8 cellular contexts compared by ENCODE assay signal in genomic region chr12:2783936-2784600, GRCh38. TPM values are rescaled to one million over a fixed set of nuclear protein-coding genes. Genes with fewer than 3 reads are reported as not detected.
DNase-seq lines count a peak whose midpoint lies in the region; ATAC-seq, FAIRE-seq and TF ChIP-seq lines count a peak whose summit lies in the region.

No MANE protein-coding gene starts in this region.

- DNase-seq in ELR (ENCODE audit: low read depth) (peak; percentile 58), MM.1S (peak; percentile 36), T-helper 17 cell (peak; percentile 18 to 29 (median 24)), GM12878 (ENCODE audit: low read depth, low spot score) (no peak), hepatocyte (ENCODE audit: low spot score) (peak; percentile 77), retinal pigment epithelial cell (ENCODE audit: low read depth) (no peak), MV-4-11 (lab: John Stamatoyannopoulos, UW) (no peak)

- TF ChIP-seq POLR2A in GM12878 (IDR thresholded peaks at IDR 0.05; ENCODE audit: low read depth, low read length), result no peak

- H3K4me3 Mint-ChIP-seq in T-helper 17 cell, result peak overlapping the region; percentile 86

- H3K27me3 Mint-ChIP-seq in T-helper 17 cell, result peaks cover 40% of the 10 kb centered on the region

- H3K9ac ChIP-seq in MM.1S (ENCODE audit: low read length), result no peak overlapping the region; the same call in 1 of the 2 replicates
- H3K9ac ChIP-seq in GM12878 (ENCODE audit: control insufficient read depth, insufficient read depth, low read length), result no peak overlapping the region

- TF ChIP-seq CTCF in MM.1S (IDR thresholded peaks at IDR 0.05; ENCODE audit: low read length) (peak; percentile 92), GM12878 (IDR thresholded peaks at IDR 0.05 in 2 of 3, conservative IDR thresholded peaks at IDR 0.05 in 1 of 3; ENCODE audit: control insufficient read depth in 2 of 3, extremely low read depth in 1 of 3, insufficient read depth in 1 of 3, low read depth in 3 of 3, low read length in 3 of 3) (peak; percentile 80 to 92 (median 92)), hepatocyte (IDR thresholded peaks at IDR 0.05; ENCODE audit: poor library complexity) (peak; percentile 86), retinal pigment epithelial cell (conservative IDR thresholded peaks at IDR 0.05; ENCODE audit: low read depth, low read length) (peak; percentile 96)

- ATAC-seq in T-helper 17 cell (peak; percentile 84), GM12878 (peak; percentile 96), HG02678 (IDR thresholded peaks at IDR 0.05; ENCODE audit: unreplicated experiment) (no peak)

- H4K20me1 ChIP-seq in MM.1S (ENCODE audit: insufficient read depth, low read length) (no peaks in the 10 kb centered on the region), GM12878 (ENCODE audit: control insufficient read depth, insufficient read depth) (no peaks in the 10 kb centered on the region), hepatocyte (ENCODE audit: insufficient read depth, poor library complexity, severe bottlenecking) (no peaks in the 10 kb centered on the region)

- no peaks in the 10 kb centered on the region for H3K9me3 ChIP-seq in MM.1S (replicated peaks; ENCODE audit: insufficient read depth, low read length)
- H3K9me3 ChIP-seq in T-helper 17 cell (ENCODE audit: control insufficient read depth, low read length, poor library complexity, severe bottlenecking), result no peaks in the 10 kb centered on the region
- no peaks in the 10 kb centered on the region for H3K9me3 ChIP-seq in GM12878 (replicated peaks; ENCODE audit: control insufficient read depth, insufficient read depth, low read length)
- no peaks in the 10 kb centered on the region for H3K9me3 ChIP-seq in hepatocyte (ENCODE audit: low read depth)

- H3K4me3 ChIP-seq in MM.1S (ENCODE audit: low read length), result peak overlapping the region; percentile 53
- H3K4me3 ChIP-seq in GM12878, result no peak overlapping the region
- H3K4me3 ChIP-seq in hepatocyte, result no peak overlapping the region
- no peak overlapping the region for H3K4me3 ChIP-seq in retinal pigment epithelial cell (ENCODE audit: low read length)

- no peaks in the 10 kb centered on the region for H3K9me2 ChIP-seq in MM.1S (replicated peaks; ENCODE audit: insufficient read depth, low read length)
- H3K9me2 ChIP-seq in hepatocyte (replicated peaks; ENCODE audit: insufficient read depth), result no peaks in the 10 kb centered on the region

- peak; percentile 75 for FAIRE-seq in GM12878 (lab: Jason Lieb, UNC)

- intact Hi-C loops in GM12878 (cut with micrococcal nuclease; ENCODE audit: unreplicated experiment), result loop anchor here (2.0 kb wide), 1 partner anchor 101 kb away; no protein-coding TSS in a partner anchor

- H3K27ac ChIP-seq in MM.1S (ENCODE audit: low read length) (no peak overlapping the region), GM12878 (ENCODE audit: control insufficient read depth, insufficient read depth) (no peak overlapping the region), hepatocyte (no peak overlapping the region)

- POLR2A ChIA-PET in GM12878 (lab: Charles Lee), result no interaction called here

- peak; percentile 62 for TF ChIP-seq RAD21 in GM12878 (IDR thresholded peaks at IDR 0.05; ENCODE audit: insufficient read depth, low read depth, low read length)

- RAD21 ChIA-PET in GM12878 (lab: Charles Lee; ENCODE audit: unreplicated experiment), result interaction anchor here (1.6 kb wide), 2 partner anchors 12 to 32 kb away, joined by 3 read pairs; no protein-coding TSS in a partner anchor

- in situ Hi-C loops in GM12878 (cut with MboI), result no loop called here

- H3F3A ChIP-seq in MM.1S (ENCODE audit: insufficient read depth, low read length), result no peaks in the 10 kb centered on the region

- SMC1A ChIA-PET in GM12878 (lab: Charles Lee; ENCODE audit: uncharacterized antibody, unreplicated experiment), result interaction anchor here (1.7 kb wide), 1 partner anchor 29 kb away, joined by 6 read pairs; the partner anchor contains the start of gene ITFG2

- no TSS peak for BruUV-seq in GM12878 (replicated peaks; lab: Mats Ljungman, UMichigan)

- CTCF ChIA-PET in GM12878 (lab: Yijun Ruan, JAX), result interaction anchor here (1.0 to 2.8 kb wide), 9 partner anchors 12 to 457 kb away, joined by 3 to 16 read pairs (median 6); partner anchors contain the start of gene FKBP4

- TF ChIP-seq EP300 in GM12878 (IDR thresholded peaks at IDR 0.05; ENCODE audit: borderline replicate concordance in 1 of 2, control insufficient read depth in 1 of 2, low read depth in 2 of 2, low read length in 2 of 2), result no peak

- peak overlapping the region; percentile 54 for H2AFZ ChIP-seq in MM.1S (ENCODE audit: low read length)
- H2AFZ ChIP-seq in GM12878 (ENCODE audit: control insufficient read depth, low read depth, low read length), result peak overlapping the region; percentile 23; the same call in 1 of the 2 replicates
- no peak overlapping the region for H2AFZ ChIP-seq in hepatocyte

- peaks cover 8% of the 10 kb centered on the region for H3K4me1 Mint-ChIP-seq in T-helper 17 cell

- H3K36me3 Mint-ChIP-seq in T-helper 17 cell (ENCODE audit: low read depth), result peaks cover 4% of the 10 kb centered on the region

- H3K36me3 ChIP-seq in MM.1S (replicated peaks; ENCODE audit: insufficient read depth, low read length), result no peaks in the 10 kb centered on the region
- H3K36me3 ChIP-seq in GM12878 (ENCODE audit: control insufficient read depth in 2 of 2, insufficient read depth in 2 of 2, low read length in 1 of 2), result no peaks in the 10 kb centered on the region
- no peaks in the 10 kb centered on the region for H3K36me3 ChIP-seq in hepatocyte (replicated peaks; ENCODE audit: insufficient read depth, low read depth)

- peak overlapping the region; percentile 39 for H3K27ac Mint-ChIP-seq in T-helper 17 cell

- 15% methylated on average over 25 of the region's 25 CpGs for WGBS in GM12878 (ENCODE audit: insufficient coverage, insufficient replicate concordance, low lambda C conversion rate, missing lambda C conversion rate)
- 21% methylated on average over 25 of the region's 25 CpGs for WGBS in hepatocyte (ENCODE audit: low lambda C conversion rate, missing lambda C conversion rate)

- peak overlapping the region; percentile 75 for H3K4me2 ChIP-seq in MM.1S (ENCODE audit: low read depth, low read length)
- H3K4me2 ChIP-seq in GM12878 (ENCODE audit: control insufficient read depth, insufficient read depth), result peak overlapping the region; percentile 30; the same call in 1 of the 2 replicates
- H3K4me2 ChIP-seq in hepatocyte, result peak overlapping the region; percentile 79

- H3K4me1 ChIP-seq in MM.1S (ENCODE audit: low read length), result no peaks in the 10 kb centered on the region; the same call in 1 of the 2 replicates
- no peaks in the 10 kb centered on the region; the same call in 1 of the 2 replicates for H3K4me1 ChIP-seq in GM12878 (ENCODE audit: control insufficient read depth, insufficient read depth, low read length)
- H3K4me1 ChIP-seq in hepatocyte (ENCODE audit: insufficient read depth), result peaks cover 7% of the 10 kb centered on the region

- H3K79me2 ChIP-seq in MM.1S (ENCODE audit: low read length) (no peaks in the 10 kb centered on the region), GM12878 (ENCODE audit: control insufficient read depth, insufficient read depth, low read length) (no peaks in the 10 kb centered on the region), hepatocyte (no peaks in the 10 kb centered on the region)

- H3K27me3 ChIP-seq in MM.1S (replicated peaks; ENCODE audit: insufficient read depth, low read length), result peaks cover 16% of the 10 kb centered on the region; the same call in 1 of the 2 replicates
- peaks cover 1 to 6% of the 10 kb centered on the region in 2 experiments; a peak in 3 of 4 replicates for H3K27me3 ChIP-seq in GM12878 (replicated peaks in 1 of 2; ENCODE audit: control insufficient read depth in 2 of 2, insufficient read depth in 2 of 2, low read length in 1 of 2)
- H3K27me3 ChIP-seq in hepatocyte, result peaks cover 4% of the 10 kb centered on the region

RNA-seq across cellular contexts. Expression of gene FKBP4, which starts 10.7 kb away (rescaled TPM):
- total RNA-seq in T-helper 17 cell, result 10 to 100 TPM; 41.9 to 44.9 TPM
- 53.7 and 58.2 TPM in 2 replicates for total RNA-seq in GM12878 (2013; cell fraction: nucleolus; rRNA removed)
- total RNA-seq in GM12878 (2014; rRNA removed), result 40.1 and 43.2 TPM in 2 replicates
- 44.1 and 45.0 TPM in 2 replicates for total RNA-seq in GM12878 (2014; rRNA removed; fragmentation: Illumina TruSeq; extraction: Trizol)
- 77.0 and 77.7 TPM in 2 replicates for total RNA-seq in GM12878 (2021)
- polyA plus RNA-seq in GM12878 (2011; ENCODE audit: low read depth), result 19.4 TPM
- 39.6 and 42.8 TPM in 2 replicates for polyA plus RNA-seq in GM12878 (2011; rRNA removed)
- polyA plus RNA-seq in GM12878 (2011; cell fraction: cytosol; rRNA removed), result 34.3 and 36.3 TPM in 2 replicates
- polyA plus RNA-seq in GM12878 (2011; cell fraction: nucleus; rRNA removed), result 61.7 and 63.9 TPM in 2 replicates
- 34.9 and 36.0 TPM in 2 replicates for polyA plus RNA-seq in GM12878 (2012)
- 51.5 and 55.8 TPM in 2 replicates for polyA plus RNA-seq in GM12878 (2014; fragmentation: Illumina TruSeq; extraction: Trizol)
- 10 to 100 TPM in 1 of 2 experiments, 1 to 10 TPM in 1; 8.9 to 15.4 TPM for polyA plus RNA-seq in GM12878 (2014; fragmentation: Nextera tagmentation; extraction: Ambion mirVana)
- 45.9 and 46.0 TPM in 2 replicates for polyA plus RNA-seq in GM12878 (2014; rRNA removed)
- polyA plus RNA-seq in GM12878 (2016; fragmentation: Nextera tagmentation; extraction: Ambion mirVana), result 10 to 100 TPM; 89.1 to 90.0 TPM
- polyA minus RNA-seq in GM12878 (2011; rRNA and poly(A)+ RNA removed), result 38.4 and 42.1 TPM in 2 replicates
- polyA minus RNA-seq in GM12878 (2011; cell fraction: cytosol; rRNA and poly(A)+ RNA removed), result 15.1 and 15.5 TPM in 2 replicates
- polyA minus RNA-seq in GM12878 (2011; cell fraction: nucleus; rRNA and poly(A)+ RNA removed), result 28.2 and 51.0 TPM in 2 replicates
- total RNA-seq in hepatocyte, result 46.4 and 52.1 TPM in 2 replicates
- polyA plus RNA-seq in hepatocyte, result 70.9 and 77.9 TPM in 2 replicates

RNA-seq across cellular contexts. Expression of gene ITFG2, which starts 28.4 kb away (rescaled TPM):
- 10 to 100 TPM; 63.1 to 63.9 TPM for total RNA-seq in T-helper 17 cell
- total RNA-seq in GM12878 (2013; cell fraction: nucleolus; rRNA removed), result 120 and 142 TPM in 2 replicates
- 25.4 and 31.5 TPM in 2 replicates for total RNA-seq in GM12878 (2014; rRNA removed)
- 21.2 and 21.5 TPM in 2 replicates for total RNA-seq in GM12878 (2014; rRNA removed; fragmentation: Illumina TruSeq; extraction: Trizol)
- 20.0 and 24.2 TPM in 2 replicates for total RNA-seq in GM12878 (2021)
- polyA plus RNA-seq in GM12878 (2011; ENCODE audit: low read depth), result 15.9 TPM
- 17.0 and 22.2 TPM in 2 replicates for polyA plus RNA-seq in GM12878 (2011; rRNA removed)
- polyA plus RNA-seq in GM12878 (2011; cell fraction: cytosol; rRNA removed), result 26.0 and 27.4 TPM in 2 replicates
- 46.4 and 65.4 TPM in 2 replicates for polyA plus RNA-seq in GM12878 (2011; cell fraction: nucleus; rRNA removed)
- polyA plus RNA-seq in GM12878 (2012), result 22.0 and 36.7 TPM in 2 replicates
- 24.3 and 27.7 TPM in 2 replicates for polyA plus RNA-seq in GM12878 (2014; fragmentation: Illumina TruSeq; extraction: Trizol)
- polyA plus RNA-seq in GM12878 (2014; fragmentation: Nextera tagmentation; extraction: Ambion mirVana), result 10 to 100 TPM; 23.1 to 28.5 TPM
- 22.2 and 30.8 TPM in 2 replicates for polyA plus RNA-seq in GM12878 (2014; rRNA removed)
- 10 to 100 TPM; 38.0 to 39.5 TPM for polyA plus RNA-seq in GM12878 (2016; fragmentation: Nextera tagmentation; extraction: Ambion mirVana)
- 41.8 and 42.3 TPM in 2 replicates for polyA minus RNA-seq in GM12878 (2011; rRNA and poly(A)+ RNA removed)
- polyA minus RNA-seq in GM12878 (2011; cell fraction: cytosol; rRNA and poly(A)+ RNA removed), result 9.1 and 15.6 TPM in 2 replicates
- polyA minus RNA-seq in GM12878 (2011; cell fraction: nucleus; rRNA and poly(A)+ RNA removed), result 27.6 and 56.8 TPM in 2 replicates
- total RNA-seq in hepatocyte, result 19.5 and 20.9 TPM in 2 replicates
- 23.5 and 31.7 TPM in 2 replicates for polyA plus RNA-seq in hepatocyte

RNA-seq across cellular contexts. Expression of gene NRIP2, which starts 50.8 kb away (rescaled TPM):
- not detected for total RNA-seq in T-helper 17 cell
- total RNA-seq in GM12878 (2013; cell fraction: nucleolus; rRNA removed), result not detected in 2 replicates
- not detected in 2 replicates for total RNA-seq in GM12878 (2014; rRNA removed)
- total RNA-seq in GM12878 (2014; rRNA removed; fragmentation: Illumina TruSeq; extraction: Trizol), result not detected in 2 replicates
- not detected in 2 replicates for total RNA-seq in GM12878 (2021)
- polyA plus RNA-seq in GM12878 (2011; ENCODE audit: low read depth), result 0.88 TPM
- polyA plus RNA-seq in GM12878 (2011; rRNA removed), result not detected in 2 replicates
- polyA plus RNA-seq in GM12878 (2011; cell fraction: cytosol; rRNA removed), result not detected in 2 replicates
- not detected in 2 replicates for polyA plus RNA-seq in GM12878 (2011; cell fraction: nucleus; rRNA removed)
- 1.0 and 2.0 TPM in 2 replicates for polyA plus RNA-seq in GM12878 (2012)
- polyA plus RNA-seq in GM12878 (2014; fragmentation: Illumina TruSeq; extraction: Trizol), result not detected in 2 replicates
- under 1 TPM in 1 of 2 experiments, not detected in 1; 0.04 TPM for polyA plus RNA-seq in GM12878 (2014; fragmentation: Nextera tagmentation; extraction: Ambion mirVana)
- polyA plus RNA-seq in GM12878 (2014; rRNA removed), result not detected in 2 replicates
- polyA plus RNA-seq in GM12878 (2016; fragmentation: Nextera tagmentation; extraction: Ambion mirVana), result under 1 TPM; 0.42 to 0.83 TPM
- not detected in 2 replicates for polyA minus RNA-seq in GM12878 (2011; rRNA and poly(A)+ RNA removed)
- polyA minus RNA-seq in GM12878 (2011; cell fraction: cytosol; rRNA and poly(A)+ RNA removed), result not detected in 2 replicates
- not detected in 2 replicates for polyA minus RNA-seq in GM12878 (2011; cell fraction: nucleus; rRNA and poly(A)+ RNA removed)
- total RNA-seq in hepatocyte, result not detected in 2 replicates
- 0.30 and 0.95 TPM in 2 replicates for polyA plus RNA-seq in hepatocyte

Comparison
In these comparisons a context has a peak if more than half of its experiments do, and no peak if none do; other contexts are left out.
1. DNase-seq: peak in ELR (single experiment), MM.1S (single experiment), T-helper 17 cell (3 of 3) and hepatocyte (single experiment); none in GM12878 (single experiment), retinal pigment epithelial cell (single experiment) and MV-4-11 (single experiment).
2. Peak in every context shown above with its lines, with median percentiles within 50 percentile points of each other: H3K4me2 ChIP-seq and CTCF ChIP-seq.